8 cellular contexts compared by ENCODE assay signal in genomic region chr16:12095275-12096161, GRCh38.
DNase-seq lines count a peak whose midpoint lies in the region; ATAC-seq and TF ChIP-seq lines count a peak whose summit lies in the region.

No MANE protein-coding gene starts in this region.

- H3K36me3 Mint-ChIP-seq in Caco-2 (ENCODE audit: insufficient read depth, unreplicated experiment) = no peaks in the 10 kb centered on the region
- peaks cover 3% of the 10 kb centered on the region for H3K36me3 Mint-ChIP-seq in activated naive CD4-positive, alpha-beta T cell treated with anti-CD3 and anti-CD28 coated beads for 36 hours (ENCODE audit: low read depth)
- peaks cover 3% of the 10 kb centered on the region for H3K36me3 Mint-ChIP-seq in type B pancreatic cell

- TF ChIP-seq POLR2A in gastroesophageal sphincter (IDR thresholded peaks at IDR 0.05) = no peak

- no peaks in the 10 kb centered on the region for H3K36me3 ChIP-seq in Caco-2 (ENCODE audit: control insufficient read depth, insufficient read depth, low read length)
- H3K36me3 ChIP-seq in KMS-11 (ENCODE audit: insufficient read depth) = no peaks in the 10 kb centered on the region
- no peaks in the 10 kb centered on the region for H3K36me3 ChIP-seq in SJCRH30
- no peaks in the 10 kb centered on the region for H3K36me3 ChIP-seq in gastroesophageal sphincter
- H3K36me3 ChIP-seq in parathyroid adenoma (ENCODE audit: control insufficient read depth, insufficient read depth, low read length) = no peaks in the 10 kb centered on the region

- H3K9ac ChIP-seq in KMS-11 = no peak overlapping the region; the same call in 1 of the 2 replicates
- no peak overlapping the region for H3K9ac ChIP-seq in parathyroid adenoma

- CTCF ChIA-PET in Caco-2 (lab: Charles Lee) = interaction anchor here (0.6 to 6.2 kb wide), 7 partner anchors 10 to 166 kb away, joined by 3 to 86 read pairs (median 6); no protein-coding TSS in a partner anchor
- CTCF ChIA-PET in activated naive CD4-positive, alpha-beta T cell treated with anti-CD3 and anti-CD28 coated beads for 36 hours (lab: Charles Lee) = interaction anchor here (0.6 to 3.5 kb wide), 38 partner anchors 10 to 1357 kb away, joined by 3 to 34 read pairs (median 4); no protein-coding TSS in a partner anchor

- no peaks in the 10 kb centered on the region for H4K20me1 ChIP-seq in KMS-11 (ENCODE audit: insufficient read depth)

- TF ChIP-seq EP300 in gastroesophageal sphincter (IDR thresholded peaks at IDR 0.05) = no peak

- H3K4me1 Mint-ChIP-seq in Caco-2 (ENCODE audit: low read depth, unreplicated experiment) = peaks cover 17% of the 10 kb centered on the region
- H3K4me1 Mint-ChIP-seq in activated naive CD4-positive, alpha-beta T cell treated with anti-CD3 and anti-CD28 coated beads for 36 hours (ENCODE audit: low read depth) = peaks cover 11% of the 10 kb centered on the region
- peaks cover 55% of the 10 kb centered on the region for H3K4me1 Mint-ChIP-seq in type B pancreatic cell (ENCODE audit: unreplicated experiment)

- H3K27ac Mint-ChIP-seq in Caco-2 (ENCODE audit: unreplicated experiment) = no peak overlapping the region
- H3K27ac Mint-ChIP-seq in activated naive CD4-positive, alpha-beta T cell treated with anti-CD3 and anti-CD28 coated beads for 36 hours = no peak overlapping the region
- H3K27ac Mint-ChIP-seq in type B pancreatic cell = no peak overlapping the region

- peak; percentile 43 to 63 for DNase-seq in Caco-2
- peak; percentile 58 to 74 for DNase-seq in SJCRH30
- DNase-seq in activated naive CD4-positive, alpha-beta T cell treated with anti-CD3 and anti-CD28 coated beads for 36 hours = peak; percentile 74
- DNase-seq in type B pancreatic cell (ENCODE audit: extremely low spot score, unreplicated experiment) = no peak

- intact Hi-C loops in Caco-2 (cut with micrococcal nuclease; ENCODE audit: unreplicated experiment) = loop anchor here (1.0 to 10.0 kb wide), 3 partner anchors 102 to 249 kb away; no protein-coding TSS in a partner anchor
- intact Hi-C loops in activated naive CD4-positive, alpha-beta T cell treated with anti-CD3 and anti-CD28 coated beads for 36 hours (cut with micrococcal nuclease) = loop anchor here (2.0 to 10.0 kb wide), 2 partner anchors 189 to 723 kb away; no protein-coding TSS in a partner anchor

- H3K27ac ChIP-seq in KMS-11 = peak overlapping the region; percentile 96; the same call in 1 of the 2 replicates
- no peak overlapping the region for H3K27ac ChIP-seq in SJCRH30
- peak overlapping the region in 3 of 4 donors; percentile 15 to 42 (median 34) for H3K27ac ChIP-seq in gastroesophageal sphincter
- H3K27ac ChIP-seq in parathyroid adenoma = no peak overlapping the region

- H3K27me3 ChIP-seq in Caco-2 (replicated peaks; ENCODE audit: control insufficient read depth, insufficient read depth, low read length) (no peaks in the 10 kb centered on the region), KMS-11 (ENCODE audit: insufficient read depth, low read depth) (no peaks in the 10 kb centered on the region), SJCRH30 (no peaks in the 10 kb centered on the region), gastroesophageal sphincter (no peaks in the 10 kb centered on the region), parathyroid adenoma (ENCODE audit: control insufficient read depth, insufficient read depth, low read length) (no peaks in the 10 kb centered on the region)

- H3K4me3 Mint-ChIP-seq in Caco-2 (ENCODE audit: unreplicated experiment) (no peak overlapping the region), type B pancreatic cell (peak overlapping the region; percentile 42)
- H3K4me3 Mint-ChIP-seq in activated naive CD4-positive, alpha-beta T cell treated with anti-CD3 and anti-CD28 coated beads for 36 hours = peak overlapping the region; percentile 50

- no TSS peak for BruUV-seq in Caco-2 (replicated peaks; lab: Mats Ljungman, UMichigan)

- WGBS in gastroesophageal sphincter (ENCODE audit: low coverage in 1 of 2), 2 donors = 2 to 6% methylated on average over 5 to 8 of the region's 21 CpGs

- TF ChIP-seq CTCF in Caco-2 (IDR thresholded peaks at IDR 0.05; ENCODE audit: insufficient read depth in 1 of 2, low read depth in 1 of 2, low read length in 1 of 2, severe bottlenecking in 1 of 2, unreplicated experiment in 1 of 2) (peak; percentile 71 to 74), KMS-11 (conservative IDR thresholded peaks at IDR 0.05; ENCODE audit: low read depth, low read length) (peak; percentile 99), gastroesophageal sphincter (IDR thresholded peaks at IDR 0.05) (peak; percentile 78 to 93 (median 86)), parathyroid adenoma (IDR thresholded peaks at IDR 0.05) (peak; percentile 97), type B pancreatic cell (conservative IDR thresholded peaks at IDR 0.05) (peak; percentile 98)

- ATAC-seq in gastroesophageal sphincter (peak; percentile 52), HG02840 (IDR thresholded peaks at IDR 0.05; ENCODE audit: low FRiP score, unreplicated experiment) (no peak)

- H3K27me3 Mint-ChIP-seq in Caco-2 (ENCODE audit: insufficient read depth, unreplicated experiment) (no peaks in the 10 kb centered on the region), type B pancreatic cell (no peaks in the 10 kb centered on the region)
- no peaks in the 10 kb centered on the region for H3K27me3 Mint-ChIP-seq in activated naive CD4-positive, alpha-beta T cell treated with anti-CD3 and anti-CD28 coated beads for 36 hours (ENCODE audit: low read depth)

- peaks cover 7% of the 10 kb centered on the region; the same call in 1 of the 2 replicates for H3K4me1 ChIP-seq in Caco-2
- peaks cover 97% of the 10 kb centered on the region for H3K4me1 ChIP-seq in KMS-11 (ENCODE audit: low read depth, poor library complexity, severe bottlenecking)
- peaks cover 26% of the 10 kb centered on the region for H3K4me1 ChIP-seq in SJCRH30
- H3K4me1 ChIP-seq in gastroesophageal sphincter = peaks cover 0 to 48% (median 17%) of the 10 kb centered on the region in 3 donors
- peaks cover 7% of the 10 kb centered on the region for H3K4me1 ChIP-seq in parathyroid adenoma

- H2AFZ ChIP-seq in KMS-11 (ENCODE audit: low read depth) = no peak overlapping the region
- H2AFZ ChIP-seq in parathyroid adenoma = no peak overlapping the region

- H3K4me2 ChIP-seq in KMS-11 (peak overlapping the region; percentile 88), parathyroid adenoma (ENCODE audit: low read length) (peak overlapping the region; percentile 18)

- H3K79me2 ChIP-seq in KMS-11 (ENCODE audit: insufficient read depth, low read depth) = peaks cover 4% of the 10 kb centered on the region; the same call in 1 of the 2 replicates
- peaks cover 46% of the 10 kb centered on the region for H3K79me2 ChIP-seq in parathyroid adenoma

- H3K9me3 ChIP-seq in Caco-2 = no peaks in the 10 kb centered on the region
- no peaks in the 10 kb centered on the region for H3K9me3 ChIP-seq in SJCRH30 (replicated peaks)
- H3K9me3 ChIP-seq in gastroesophageal sphincter = no peaks in the 10 kb centered on the region
- no peaks in the 10 kb centered on the region for H3K9me3 ChIP-seq in parathyroid adenoma (ENCODE audit: control insufficient read depth, low read length)

- POLR2A ChIA-PET in Caco-2 (lab: Charles Lee) = no interaction called here

- H3K9me3 Mint-ChIP-seq in Caco-2 (ENCODE audit: unreplicated experiment) (no peaks in the 10 kb centered on the region), type B pancreatic cell (no peaks in the 10 kb centered on the region)
- H3K9me3 Mint-ChIP-seq in activated naive CD4-positive, alpha-beta T cell treated with anti-CD3 and anti-CD28 coated beads for 36 hours = no peaks in the 10 kb centered on the region

- H3K4me3 ChIP-seq in Caco-2 (ENCODE audit: low read depth, low read length) (no peak overlapping the region), KMS-11 (IDR thresholded peaks at IDR 0.05; ENCODE audit: insufficient read depth, low read depth, low read length) (no peak overlapping the region), SJCRH30 (no peak overlapping the region), gastroesophageal sphincter (peak overlapping the region in 1 of 2 donors; percentile 13), parathyroid adenoma (ENCODE audit: low read depth, low read length) (no peak overlapping the region)

Comparison
In these comparisons a context has a peak if more than half of its experiments do, and no peak if none do; other contexts are left out.
1. H3K27ac ChIP-seq: peak in KMS-11 (single experiment) and gastroesophageal sphincter (3 of 4); none in SJCRH30 (single experiment) and parathyroid adenoma (single experiment).
2. Peak in every context shown above with its lines, with median percentiles within 50 percentile points of each other: CTCF ChIP-seq.